In the genomic region with DNA sequence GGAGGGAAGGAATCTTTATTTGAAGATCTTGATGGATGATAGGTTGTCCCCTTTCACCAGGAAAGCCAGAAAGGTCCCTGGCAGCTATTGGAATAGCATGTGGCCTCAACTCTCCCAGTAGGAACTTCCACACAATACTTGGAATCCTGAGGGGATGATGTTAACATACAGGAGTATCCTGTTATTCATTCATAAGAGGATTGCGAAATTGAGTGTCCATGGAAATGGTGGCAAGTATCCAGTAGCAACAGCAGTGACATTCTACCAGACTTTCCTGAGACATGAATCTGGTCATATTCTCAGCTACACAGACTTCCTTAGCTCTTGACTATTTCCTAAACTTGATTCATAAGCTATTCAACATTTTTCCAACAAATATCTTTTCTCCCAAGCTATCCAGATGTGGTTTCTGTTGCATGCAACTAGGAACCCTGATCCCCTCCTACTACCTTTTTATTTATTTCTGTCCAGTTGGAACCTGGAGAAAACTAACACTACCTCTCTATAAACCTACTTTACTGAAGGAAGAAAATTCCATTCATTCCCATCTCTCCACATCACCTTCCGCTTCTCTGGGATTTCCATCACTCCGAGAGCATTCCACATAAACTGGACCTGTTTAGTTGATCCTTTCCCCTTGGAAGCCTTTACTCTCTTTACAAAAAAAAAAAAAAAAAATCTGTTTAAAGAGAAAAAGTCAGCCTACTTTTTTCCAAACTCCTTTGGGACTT, we compare ENCODE assay signal across 14 cellular contexts.
DNase-seq lines count a peak whose midpoint lies in the region; ATAC-seq and TF ChIP-seq lines count a peak whose summit lies in the region.
"Had no signal": no experiment of that assay in that cellular context is flagged by ENCODE, and none has a peak within 500 bp of the region (broad histone marks: within the 10 kb centered on the region; RNA-seq: fewer than 3 reads in every experiment).

No MANE protein-coding gene starts in this region.

- in situ Hi-C loops in Caki2 (cut with HindIII; ENCODE audit: low pct_unique_long_range_greater_than_20kb, low sequenced_read_pairs), result no loop called here

- H3K27ac ChIP-seq in adrenal gland (no peak overlapping the region), foreskin keratinocyte (no peak overlapping the region), coronary artery (peak overlapping the region in 1 of 2 donors; percentile 47), OCI-LY7 (ENCODE audit: low read depth, low read length, poor library complexity, severe bottlenecking) (no peak overlapping the region)

- no peak overlapping the region for H3K4me3 ChIP-seq in adrenal gland
- no peak overlapping the region for H3K4me3 ChIP-seq in coronary artery
- no peak overlapping the region for H3K4me3 ChIP-seq in H7 (ENCODE audit: insufficient read depth, low read depth, low read length)
- no peak overlapping the region for H3K4me3 ChIP-seq in OCI-LY7 (ENCODE audit: low read depth, low read length, poor library complexity, severe bottlenecking)

- no peaks in the 10 kb centered on the region for H3K79me2 ChIP-seq in OCI-LY7 (ENCODE audit: insufficient read depth, low read depth, low read length)

- intact Hi-C loops in adrenal gland (cut with DNase I) (no loop called here), OCI-LY7 (cut with micrococcal nuclease; ENCODE audit: unreplicated experiment) (no loop called here)

- TF ChIP-seq POLR2A in adrenal gland (IDR thresholded peaks at IDR 0.05), result no peak

- H3K36me3 ChIP-seq in adrenal gland (replicated peaks in 1 of 2) (no peaks in the 10 kb centered on the region), H7 (replicated peaks; ENCODE audit: control insufficient read depth, insufficient read depth, low read length) (no peaks in the 10 kb centered on the region), OCI-LY7 (ENCODE audit: insufficient read depth, low read length) (no peaks in the 10 kb centered on the region)

- CTCF ChIA-PET in OCI-LY7 (lab: Charles Lee; ENCODE audit: unreplicated experiment), result no interaction called here

- no peaks in the 10 kb centered on the region for H4K20me1 ChIP-seq in OCI-LY7 (ENCODE audit: insufficient read depth, low read length)

- H2AFZ ChIP-seq in OCI-LY7 (ENCODE audit: low read length), result no peak overlapping the region

- BruUV-seq in OCI-LY7 (replicated peaks; lab: Mats Ljungman, UMichigan), result no TSS peak

- ATAC-seq in foreskin keratinocyte, result no peak
- ATAC-seq: activated T-cell treated with anti-CD3 and anti-CD28 coated beads, Interleukin-2, amount 50 U/mL, for 4 hours; CD8-positive, alpha-beta T cell; natural killer cell; stimulated activated memory B cell treated with anti-CD40 and anti-IgM and Interleukin-4, amounts not matched to agents 10 μg/mL and 1 μg/mL and 100 μg/mL, for 72 hours had no signal

- no peaks in the 10 kb centered on the region for H3K9me2 ChIP-seq in OCI-LY7 (ENCODE audit: insufficient read depth, low read length)

- DNase-seq in Caki2 (ENCODE audit: low read depth) (peak; percentile 31), adrenal gland (peak; percentile 19 to 71 (median 56)), foreskin keratinocyte (peak; percentile 5 to 13), non-pigmented ciliary epithelial cell (ENCODE audit: low read depth) (peak; percentile 20), coronary artery (ENCODE audit: low spot score) (no peak), H7 (no peak), OCI-LY7 (ENCODE audit: low spot score) (no peak), HPDE6-E6E7 (ENCODE audit: extremely low spot score) (no peak)
- DNase-seq: activated T-cell treated with anti-CD3 and anti-CD28 coated beads, Interleukin-2, amount 50 U/mL, for 4 hours; CD8-positive, alpha-beta T cell; natural killer cell; NCI-H2029; stimulated activated CD4-positive, alpha-beta T cell treated with anti-CD3 and anti-CD28 coated beads, Interleukin-15, amount 100 ng/mL, for 24 hours had no signal

- H3K27me3 ChIP-seq in adrenal gland (no peaks in the 10 kb centered on the region), foreskin keratinocyte (no peaks in the 10 kb centered on the region), H7 (ENCODE audit: control insufficient read depth, insufficient read depth, low read length) (no peaks in the 10 kb centered on the region)

- whole genome bisulfite sequencing in adrenal gland, 4 donors, result 66 to 71% (median 68%) methylated on average over 3 of the region's 3 CpGs

- no peak overlapping the region for H3K4me2 ChIP-seq in OCI-LY7 (ENCODE audit: low read length)

- H3K9me3 ChIP-seq in adrenal gland (replicated peaks in 1 of 3) (no peaks in the 10 kb centered on the region), OCI-LY7 (ENCODE audit: low read length) (no peaks in the 10 kb centered on the region)

- H3K4me1 ChIP-seq in adrenal gland (replicated peaks in 1 of 2), result peaks cover 0 to 4% of the 10 kb centered on the region in 2 donors
- H3K4me1 ChIP-seq in foreskin keratinocyte, result no peaks in the 10 kb centered on the region
- H3K4me1 ChIP-seq in OCI-LY7 (ENCODE audit: insufficient read depth, low read length, poor library complexity, severe bottlenecking), result no peaks in the 10 kb centered on the region

- POLR2A ChIA-PET in OCI-LY7 (lab: Charles Lee), result no interaction called here

- no peak for TF ChIP-seq CTCF in adrenal gland (IDR thresholded peaks at IDR 0.05)
- no peak for TF ChIP-seq CTCF in foreskin keratinocyte (conservative IDR thresholded peaks at IDR 0.05)
- TF ChIP-seq CTCF in coronary artery (IDR thresholded peaks at IDR 0.05), result no peak
- TF ChIP-seq CTCF in OCI-LY7 (conservative IDR thresholded peaks at IDR 0.05; ENCODE audit: low read length), result no peak

Comparison
In these comparisons a context has a peak if more than half of its experiments do, and no peak if none do; other contexts are left out.
1. DNase-seq: peak in Caki2 (single experiment), adrenal gland (7 of 7), foreskin keratinocyte (2 of 2) and non-pigmented ciliary epithelial cell (single experiment); none in coronary artery (single experiment), H7 (single experiment), OCI-LY7 (single experiment) and HPDE6-E6E7 (single experiment).